ENCODE assay signal across 1 cellular context in genomic region chr22:28772633-28773460, GRCh38.
TF ChIP-seq lines count a peak whose summit lies in the region.

A gene with protein sequence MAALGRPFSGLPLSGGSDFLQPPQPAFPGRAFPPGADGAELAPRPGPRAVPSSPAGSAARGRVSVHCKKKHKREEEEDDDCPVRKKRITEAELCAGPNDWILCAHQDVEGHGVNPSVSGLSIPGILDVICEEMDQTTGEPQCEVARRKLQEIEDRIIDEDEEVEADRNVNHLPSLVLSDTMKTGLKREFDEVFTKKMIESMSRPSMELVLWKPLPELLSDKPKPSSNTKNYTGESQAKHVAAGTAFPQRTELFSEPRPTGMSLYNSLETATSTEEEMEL (plus strand): TSS chr22:28772695. CDS start chr22:28772850, 155 bp downstream.

TF ChIP-seq in HepG2, 621 proteins besides CTCF, POLR2A, EP300 and RAD21 (continued from another document and continues in another):
- no peak for TF ChIP-seq MLXIP (CRISPR knock-in tag; IDR thresholded peaks at IDR 0.05; ENCODE audit: borderline replicate concordance)
- TF ChIP-seq CEBPB (IDR thresholded peaks at IDR 0.05; ENCODE audit: borderline replicate concordance, low read depth, low read length): no peak
- TF ChIP-seq CREB3 (CRISPR knock-in tag; IDR thresholded peaks at IDR 0.05): no peak; the same call in 1 of the 2 replicates
- TF ChIP-seq FLYWCH1 (CRISPR knock-in tag; IDR thresholded peaks at IDR 0.05): no peak
- TF ChIP-seq ZNF709 (CRISPR knock-in tag; IDR thresholded peaks at IDR 0.05): no peak; the same call in 1 of the 2 replicates
- TF ChIP-seq KDM6A (CRISPR knock-in tag; IDR thresholded peaks at IDR 0.05; ENCODE audit: low read depth): no peak
- 0 out of 2 replicates have a peak, but pooled peaks have one; percentile 56 for TF ChIP-seq FOXO4 (CRISPR knock-in tag; conservative IDR thresholded peaks at IDR 0.05)
- TF ChIP-seq ZNF234 (CRISPR knock-in tag; conservative IDR thresholded peaks at IDR 0.05): no peak
- TF ChIP-seq ZNF343 (CRISPR knock-in tag; IDR thresholded peaks at IDR 0.05): no peak
- TF ChIP-seq, protein P1, sequence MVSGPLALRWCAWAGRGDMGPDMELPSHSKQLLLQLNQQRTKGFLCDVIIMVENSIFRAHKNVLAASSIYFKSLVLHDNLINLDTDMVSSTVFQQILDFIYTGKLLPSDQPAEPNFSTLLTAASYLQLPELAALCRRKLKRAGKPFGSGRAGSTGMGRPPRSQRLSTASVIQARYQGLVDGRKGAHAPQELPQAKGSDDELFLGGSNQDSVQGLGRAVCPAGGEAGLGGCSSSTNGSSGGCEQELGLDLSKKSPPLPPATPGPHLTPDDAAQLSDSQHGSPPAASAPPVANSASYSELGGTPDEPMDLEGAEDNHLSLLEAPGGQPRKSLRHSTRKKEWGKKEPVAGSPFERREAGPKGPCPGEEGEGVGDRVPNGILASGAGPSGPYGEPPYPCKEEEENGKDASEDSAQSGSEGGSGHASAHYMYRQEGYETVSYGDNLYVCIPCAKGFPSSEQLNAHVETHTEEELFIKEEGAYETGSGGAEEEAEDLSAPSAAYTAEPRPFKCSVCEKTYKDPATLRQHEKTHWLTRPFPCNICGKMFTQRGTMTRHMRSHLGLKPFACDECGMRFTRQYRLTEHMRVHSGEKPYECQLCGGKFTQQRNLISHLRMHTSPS (CRISPR knock-in tag; IDR thresholded peaks at IDR 0.05; ENCODE audit: low read depth): no peak
- TF ChIP-seq HOXA3 (CRISPR knock-in tag; IDR thresholded peaks at IDR 0.05): peak; percentile 95
- TF ChIP-seq NFRKB (IDR thresholded peaks at IDR 0.05): no peak
- TF ChIP-seq ZBTB42 (CRISPR knock-in tag; IDR thresholded peaks at IDR 0.05): no peak
- no peak for TF ChIP-seq NFIB (CRISPR knock-in tag; IDR thresholded peaks at IDR 0.05; ENCODE audit: borderline replicate concordance)
- TF ChIP-seq ZNF713 (CRISPR knock-in tag; IDR thresholded peaks at IDR 0.05): no peak
- TF ChIP-seq, protein P2, sequence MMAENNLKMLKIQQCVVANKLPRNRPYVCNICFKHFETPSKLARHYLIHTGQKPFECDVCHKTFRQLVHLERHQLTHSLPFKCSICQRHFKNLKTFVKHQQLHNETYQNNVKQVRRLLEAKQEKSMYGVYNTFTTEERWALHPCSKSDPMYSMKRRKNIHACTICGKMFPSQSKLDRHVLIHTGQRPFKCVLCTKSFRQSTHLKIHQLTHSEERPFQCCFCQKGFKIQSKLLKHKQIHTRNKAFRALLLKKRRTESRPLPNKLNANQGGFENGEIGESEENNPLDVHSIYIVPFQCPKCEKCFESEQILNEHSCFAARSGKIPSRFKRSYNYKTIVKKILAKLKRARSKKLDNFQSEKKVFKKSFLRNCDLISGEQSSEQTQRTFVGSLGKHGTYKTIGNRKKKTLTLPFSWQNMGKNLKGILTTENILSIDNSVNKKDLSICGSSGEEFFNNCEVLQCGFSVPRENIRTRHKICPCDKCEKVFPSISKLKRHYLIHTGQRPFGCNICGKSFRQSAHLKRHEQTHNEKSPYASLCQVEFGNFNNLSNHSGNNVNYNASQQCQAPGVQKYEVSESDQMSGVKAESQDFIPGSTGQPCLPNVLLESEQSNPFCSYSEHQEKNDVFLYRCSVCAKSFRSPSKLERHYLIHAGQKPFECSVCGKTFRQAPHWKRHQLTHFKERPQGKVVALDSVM (CRISPR knock-in tag; IDR thresholded peaks at IDR 0.05): no peak
- peak; percentile 82; the same call in 1 of the 2 replicates for TF ChIP-seq SIN3A (IDR thresholded peaks at IDR 0.05; ENCODE audit: borderline replicate concordance, low read depth, low read length)
- TF ChIP-seq GATAD2A (CRISPR knock-in tag; IDR thresholded peaks at IDR 0.05): peak; percentile 64
- no peak for TF ChIP-seq ZNF839 (CRISPR knock-in tag; IDR thresholded peaks at IDR 0.05; ENCODE audit: borderline replicate concordance)
- TF ChIP-seq ZNF883 (CRISPR knock-in tag; IDR thresholded peaks at IDR 0.05; ENCODE audit: not compliant biosample characterization): no peak
- no peak for TF ChIP-seq HNRNPH1 (optimal IDR thresholded peaks at IDR 0.05; ENCODE audit: low read depth, low read length)
- TF ChIP-seq HCFC1 (IDR thresholded peaks at IDR 0.05; ENCODE audit: low read depth, low read length): peak; percentile 87
- TF ChIP-seq NFYB (CRISPR knock-in tag; IDR thresholded peaks at IDR 0.05): peak; percentile 45
- 0 out of 2 replicates have a peak, but pooled peaks have one; percentile 50 for TF ChIP-seq ZNF557 (CRISPR knock-in tag; IDR thresholded peaks at IDR 0.05)
- no peak for TF ChIP-seq PTBP1 (IDR thresholded peaks at IDR 0.05; ENCODE audit: low read depth, low read length, poor library complexity, severe bottlenecking)
- peak; percentile 47; the same call in 1 of the 2 replicates for TF ChIP-seq SOX5 (CRISPR knock-in tag; IDR thresholded peaks at IDR 0.05; ENCODE audit: borderline replicate concordance)
- peak; percentile 36; the same call in 1 of the 2 replicates for TF ChIP-seq UBTF (CRISPR knock-in tag; IDR thresholded peaks at IDR 0.05)
- TF ChIP-seq ZNF350 (CRISPR knock-in tag; IDR thresholded peaks at IDR 0.05; ENCODE audit: borderline replicate concordance, low read depth): no peak
- peak; percentile 77; the same call in 1 of the 2 replicates for TF ChIP-seq RELA (CRISPR knock-in tag; IDR thresholded peaks at IDR 0.05)
- 0 out of 2 replicates have a peak, but pooled peaks have one; percentile 15 for TF ChIP-seq TP53 (CRISPR knock-in tag; conservative IDR thresholded peaks at IDR 0.05)
- peak; percentile 70 for TF ChIP-seq TEAD3 (CRISPR knock-in tag; optimal IDR thresholded peaks at IDR 0.05; ENCODE audit: borderline replicate concordance)
- TF ChIP-seq, protein P3, sequence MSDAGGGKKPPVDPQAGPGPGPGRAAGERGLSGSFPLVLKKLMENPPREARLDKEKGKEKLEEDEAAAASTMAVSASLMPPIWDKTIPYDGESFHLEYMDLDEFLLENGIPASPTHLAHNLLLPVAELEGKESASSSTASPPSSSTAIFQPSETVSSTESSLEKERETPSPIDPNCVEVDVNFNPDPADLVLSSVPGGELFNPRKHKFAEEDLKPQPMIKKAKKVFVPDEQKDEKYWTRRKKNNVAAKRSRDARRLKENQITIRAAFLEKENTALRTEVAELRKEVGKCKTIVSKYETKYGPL (CRISPR knock-in tag; IDR thresholded peaks at IDR 0.05): no peak
- TF ChIP-seq KAT8 (CRISPR knock-in tag; IDR thresholded peaks at IDR 0.05): peak; percentile 88; the same call in 1 of the 2 replicates
- peak; percentile 68; the same call in 1 of the 2 replicates for TF ChIP-seq ARNT2 (CRISPR knock-in tag; IDR thresholded peaks at IDR 0.05; ENCODE audit: low read depth)
- TF ChIP-seq ETV6 (CRISPR knock-in tag; conservative IDR thresholded peaks at IDR 0.05): 0 out of 2 replicates have a peak, but pooled peaks have one; percentile 43
- TF ChIP-seq HNRNPUL1 (IDR thresholded peaks at IDR 0.05; ENCODE audit: low read depth, low read length): no peak
- no peak for TF ChIP-seq NFE2 (CRISPR knock-in tag; IDR thresholded peaks at IDR 0.05)
- peak; percentile 31; the same call in 1 of the 2 replicates for TF ChIP-seq GABPA (IDR thresholded peaks at IDR 0.05; ENCODE audit: low read depth, low read length)
- peak; percentile 80; the same call in 1 of the 2 replicates for TF ChIP-seq GABPA (CRISPR knock-in tag; IDR thresholded peaks at IDR 0.05; ENCODE audit: low read depth)
- TF ChIP-seq PCBP1 (IDR thresholded peaks at IDR 0.05; ENCODE audit: borderline replicate concordance, low read depth, low read length): 0 out of 2 replicates have a peak, but pooled peaks have one; percentile 36
- peak; percentile 85 for TF ChIP-seq TSC22D2 (CRISPR knock-in tag; IDR thresholded peaks at IDR 0.05; ENCODE audit: borderline replicate concordance)
- no peak for TF ChIP-seq RBM39 (IDR thresholded peaks at IDR 0.05; ENCODE audit: low read depth, low read length, poor library complexity, severe bottlenecking)
- TF ChIP-seq ZNF773 (CRISPR knock-in tag; IDR thresholded peaks at IDR 0.05; ENCODE audit: borderline replicate concordance): no peak; the same call in 1 of the 2 replicates
- no peak for TF ChIP-seq ZNF382 (CRISPR knock-in tag; IDR thresholded peaks at IDR 0.05; ENCODE audit: borderline replicate concordance)
- 0 out of 2 replicates have a peak, but pooled peaks have one; percentile 8 for TF ChIP-seq ZNF747 (CRISPR knock-in tag; IDR thresholded peaks at IDR 0.05; ENCODE audit: borderline replicate concordance)
- TF ChIP-seq ATF7 (IDR thresholded peaks at IDR 0.05): no peak
- TF ChIP-seq ATF7 (CRISPR knock-in tag; IDR thresholded peaks at IDR 0.05): no peak
- TF ChIP-seq CENPT (CRISPR knock-in tag; IDR thresholded peaks at IDR 0.05; ENCODE audit: low read depth): no peak
- TF ChIP-seq SIN3B (IDR thresholded peaks at IDR 0.05; ENCODE audit: low read length): no peak
- peak; percentile 76; the same call in 1 of the 2 replicates for TF ChIP-seq MTA1 (CRISPR knock-in tag; IDR thresholded peaks at IDR 0.05; ENCODE audit: borderline replicate concordance)
- TF ChIP-seq FUBP1 (CRISPR knock-in tag; IDR thresholded peaks at IDR 0.05; ENCODE audit: borderline replicate concordance): no peak
- TF ChIP-seq HNRNPL (IDR thresholded peaks at IDR 0.05; ENCODE audit: low read depth, low read length): no peak
- no peak for TF ChIP-seq SOX6 (IDR thresholded peaks at IDR 0.05)
- no peak for TF ChIP-seq SOX6 (CRISPR knock-in tag; IDR thresholded peaks at IDR 0.05)
- TF ChIP-seq ZC3H4 (CRISPR knock-in tag; IDR thresholded peaks at IDR 0.05; ENCODE audit: borderline replicate concordance): no peak
- no peak; the same call in 1 of the 2 replicates for TF ChIP-seq ZNF33B (CRISPR knock-in tag; IDR thresholded peaks at IDR 0.05)
